ENCODE assay signal across 8 cellular contexts in genomic region chr6:158060447-158061360, GRCh38.
A peak's percentile ranks its signal among the peaks of the same experiment; 100 is the strongest.
DNase-seq lines count a peak whose midpoint lies in the region; ATAC-seq lines count a peak whose summit lies in the region.

No MANE protein-coding gene starts in this region.

- intact Hi-C loops in activated CD4-positive, alpha-beta T cell treated with anti-CD3 and anti-CD28 coated beads for 36 hours (cut with DNase I, micrococcal nuclease): no loop called here

- peaks cover 43% of the 10 kb centered on the region for H3K4me1 Mint-ChIP-seq in activated CD4-positive, alpha-beta T cell treated with anti-CD3 and anti-CD28 coated beads for 36 hours

- WGBS in urinary bladder: 40% methylated on average over 12 of the region's 12 CpGs

- no peak overlapping the region for H3K4me3 Mint-ChIP-seq in activated CD4-positive, alpha-beta T cell treated with anti-CD3 and anti-CD28 coated beads for 36 hours

- peaks cover 28% of the 10 kb centered on the region for H3K36me3 Mint-ChIP-seq in activated CD4-positive, alpha-beta T cell treated with anti-CD3 and anti-CD28 coated beads for 36 hours (ENCODE audit: low read depth)

- no peaks in the 10 kb centered on the region for H3K27me3 Mint-ChIP-seq in activated CD4-positive, alpha-beta T cell treated with anti-CD3 and anti-CD28 coated beads for 36 hours

- H3K27ac Mint-ChIP-seq in activated CD4-positive, alpha-beta T cell treated with anti-CD3 and anti-CD28 coated beads for 36 hours: no peak overlapping the region

- peaks cover 4% of the 10 kb centered on the region for H3K4me1 ChIP-seq in urinary bladder (ENCODE audit: insufficient read depth)

- H3K36me3 ChIP-seq in urinary bladder (ENCODE audit: insufficient read depth): no peaks in the 10 kb centered on the region

- CTCF ChIA-PET in activated CD4-positive, alpha-beta T cell treated with anti-CD3 and anti-CD28 coated beads for 36 hours (lab: Charles Lee): interaction anchor here (0.7 to 0.9 kb wide), 2 partner anchors 12 to 34 kb away, joined by 3 read pairs; no protein-coding TSS in a partner anchor

- peak overlapping the region; percentile 85 for H3K27ac ChIP-seq in urinary bladder (ENCODE audit: low read depth)

- DNase-seq in GF-D8 (lab: John Stamatoyannopoulos, UW) (peak; percentile 9), NCI-H446 treated with DMSO at 0.1 percent for 48 hours (lab: John Stamatoyannopoulos, UW) (peak; percentile 77), dedifferentiated amniotic fluid mesenchymal stem cell (ENCODE audit: extremely low spot score) (peak; percentile 75), lung microvascular endothelial cell (ENCODE audit: low read depth in 2 of 2) (peak; percentile 89 to 96)
- DNase-seq in activated CD4-positive, alpha-beta T cell treated with anti-CD3 and anti-CD28 coated beads, Interleukin-2, amount 50 U/mL, for 1 hour: no peak
- DNase-seq in activated CD4-positive, alpha-beta T cell treated with anti-CD3 and anti-CD28 coated beads for 36 hours: no peak

- H3K9me3 Mint-ChIP-seq in activated CD4-positive, alpha-beta T cell treated with anti-CD3 and anti-CD28 coated beads for 36 hours (ENCODE audit: low read depth): no peaks in the 10 kb centered on the region

- POLR2A ChIA-PET in activated CD4-positive, alpha-beta T cell treated with anti-CD3 and anti-CD28 coated beads for 36 hours (lab: Charles Lee): no interaction called here

- no peak for ATAC-seq in activated CD4-positive, alpha-beta T cell treated with anti-CD3 and anti-CD28 coated beads for 36 hours
- ATAC-seq in HG03045 (IDR thresholded peaks at IDR 0.05; ENCODE audit: unreplicated experiment): no peak

- H3K4me3 ChIP-seq in urinary bladder (ENCODE audit: low read depth, low read length): no peak overlapping the region

Comparison
In these comparisons a context has a peak if more than half of its experiments do, and no peak if none do; other contexts are left out.
1. DNase-seq: peak in GF-D8 (single experiment), NCI-H446 treated with DMSO at 0.1 percent for 48 hours (single experiment), dedifferentiated amniotic fluid mesenchymal stem cell (single experiment) and lung microvascular endothelial cell (2 of 2); none in activated CD4-positive, alpha-beta T cell treated with anti-CD3 and anti-CD28 coated beads, Interleukin-2, amount 50 U/mL, for 1 hour (single experiment) and activated CD4-positive, alpha-beta T cell treated with anti-CD3 and anti-CD28 coated beads for 36 hours (single experiment).